In the genomic region with DNA sequence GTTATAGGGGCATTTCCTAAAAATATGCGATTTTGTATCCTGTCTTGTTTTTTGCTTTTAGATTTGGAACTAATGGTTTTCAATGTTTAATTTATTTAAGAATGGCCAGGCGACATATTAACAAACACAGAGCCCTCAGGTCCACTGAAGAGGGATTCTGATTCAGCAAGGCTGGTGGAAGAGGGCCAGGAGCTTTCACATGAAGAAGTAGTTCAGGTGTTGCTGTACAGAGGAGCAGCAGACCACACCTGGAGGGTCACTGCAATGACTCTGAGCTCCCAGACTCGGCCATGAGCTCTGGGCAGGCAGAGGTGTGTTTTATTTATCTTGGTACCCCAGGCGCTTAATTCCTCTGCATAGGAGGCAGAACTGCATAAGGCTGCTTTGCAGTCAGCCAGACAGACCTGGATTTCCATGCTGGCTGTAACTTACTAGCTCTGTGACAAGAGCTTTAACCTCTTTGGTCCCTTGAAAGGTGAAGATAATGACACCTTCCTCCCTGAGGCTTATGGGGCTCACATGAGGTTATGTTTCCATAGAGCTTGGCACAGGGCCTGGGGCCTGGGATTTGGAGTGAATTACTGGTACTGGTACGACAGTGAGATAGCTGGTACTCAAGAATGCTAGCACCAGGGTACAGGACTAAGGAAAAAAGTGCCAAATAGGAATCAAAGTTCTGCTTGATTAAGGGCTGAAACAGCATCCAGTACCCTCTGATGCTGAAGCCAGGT, we compare ENCODE assay signal across 1 cellular context.
TF ChIP-seq lines count a peak whose summit lies in the region.

No MANE protein-coding gene starts in this region.

TF ChIP-seq in GM23338, 12 proteins besides CTCF, POLR2A, EP300 and RAD21 (continued from another document):
- TF ChIP-seq, protein P1, sequence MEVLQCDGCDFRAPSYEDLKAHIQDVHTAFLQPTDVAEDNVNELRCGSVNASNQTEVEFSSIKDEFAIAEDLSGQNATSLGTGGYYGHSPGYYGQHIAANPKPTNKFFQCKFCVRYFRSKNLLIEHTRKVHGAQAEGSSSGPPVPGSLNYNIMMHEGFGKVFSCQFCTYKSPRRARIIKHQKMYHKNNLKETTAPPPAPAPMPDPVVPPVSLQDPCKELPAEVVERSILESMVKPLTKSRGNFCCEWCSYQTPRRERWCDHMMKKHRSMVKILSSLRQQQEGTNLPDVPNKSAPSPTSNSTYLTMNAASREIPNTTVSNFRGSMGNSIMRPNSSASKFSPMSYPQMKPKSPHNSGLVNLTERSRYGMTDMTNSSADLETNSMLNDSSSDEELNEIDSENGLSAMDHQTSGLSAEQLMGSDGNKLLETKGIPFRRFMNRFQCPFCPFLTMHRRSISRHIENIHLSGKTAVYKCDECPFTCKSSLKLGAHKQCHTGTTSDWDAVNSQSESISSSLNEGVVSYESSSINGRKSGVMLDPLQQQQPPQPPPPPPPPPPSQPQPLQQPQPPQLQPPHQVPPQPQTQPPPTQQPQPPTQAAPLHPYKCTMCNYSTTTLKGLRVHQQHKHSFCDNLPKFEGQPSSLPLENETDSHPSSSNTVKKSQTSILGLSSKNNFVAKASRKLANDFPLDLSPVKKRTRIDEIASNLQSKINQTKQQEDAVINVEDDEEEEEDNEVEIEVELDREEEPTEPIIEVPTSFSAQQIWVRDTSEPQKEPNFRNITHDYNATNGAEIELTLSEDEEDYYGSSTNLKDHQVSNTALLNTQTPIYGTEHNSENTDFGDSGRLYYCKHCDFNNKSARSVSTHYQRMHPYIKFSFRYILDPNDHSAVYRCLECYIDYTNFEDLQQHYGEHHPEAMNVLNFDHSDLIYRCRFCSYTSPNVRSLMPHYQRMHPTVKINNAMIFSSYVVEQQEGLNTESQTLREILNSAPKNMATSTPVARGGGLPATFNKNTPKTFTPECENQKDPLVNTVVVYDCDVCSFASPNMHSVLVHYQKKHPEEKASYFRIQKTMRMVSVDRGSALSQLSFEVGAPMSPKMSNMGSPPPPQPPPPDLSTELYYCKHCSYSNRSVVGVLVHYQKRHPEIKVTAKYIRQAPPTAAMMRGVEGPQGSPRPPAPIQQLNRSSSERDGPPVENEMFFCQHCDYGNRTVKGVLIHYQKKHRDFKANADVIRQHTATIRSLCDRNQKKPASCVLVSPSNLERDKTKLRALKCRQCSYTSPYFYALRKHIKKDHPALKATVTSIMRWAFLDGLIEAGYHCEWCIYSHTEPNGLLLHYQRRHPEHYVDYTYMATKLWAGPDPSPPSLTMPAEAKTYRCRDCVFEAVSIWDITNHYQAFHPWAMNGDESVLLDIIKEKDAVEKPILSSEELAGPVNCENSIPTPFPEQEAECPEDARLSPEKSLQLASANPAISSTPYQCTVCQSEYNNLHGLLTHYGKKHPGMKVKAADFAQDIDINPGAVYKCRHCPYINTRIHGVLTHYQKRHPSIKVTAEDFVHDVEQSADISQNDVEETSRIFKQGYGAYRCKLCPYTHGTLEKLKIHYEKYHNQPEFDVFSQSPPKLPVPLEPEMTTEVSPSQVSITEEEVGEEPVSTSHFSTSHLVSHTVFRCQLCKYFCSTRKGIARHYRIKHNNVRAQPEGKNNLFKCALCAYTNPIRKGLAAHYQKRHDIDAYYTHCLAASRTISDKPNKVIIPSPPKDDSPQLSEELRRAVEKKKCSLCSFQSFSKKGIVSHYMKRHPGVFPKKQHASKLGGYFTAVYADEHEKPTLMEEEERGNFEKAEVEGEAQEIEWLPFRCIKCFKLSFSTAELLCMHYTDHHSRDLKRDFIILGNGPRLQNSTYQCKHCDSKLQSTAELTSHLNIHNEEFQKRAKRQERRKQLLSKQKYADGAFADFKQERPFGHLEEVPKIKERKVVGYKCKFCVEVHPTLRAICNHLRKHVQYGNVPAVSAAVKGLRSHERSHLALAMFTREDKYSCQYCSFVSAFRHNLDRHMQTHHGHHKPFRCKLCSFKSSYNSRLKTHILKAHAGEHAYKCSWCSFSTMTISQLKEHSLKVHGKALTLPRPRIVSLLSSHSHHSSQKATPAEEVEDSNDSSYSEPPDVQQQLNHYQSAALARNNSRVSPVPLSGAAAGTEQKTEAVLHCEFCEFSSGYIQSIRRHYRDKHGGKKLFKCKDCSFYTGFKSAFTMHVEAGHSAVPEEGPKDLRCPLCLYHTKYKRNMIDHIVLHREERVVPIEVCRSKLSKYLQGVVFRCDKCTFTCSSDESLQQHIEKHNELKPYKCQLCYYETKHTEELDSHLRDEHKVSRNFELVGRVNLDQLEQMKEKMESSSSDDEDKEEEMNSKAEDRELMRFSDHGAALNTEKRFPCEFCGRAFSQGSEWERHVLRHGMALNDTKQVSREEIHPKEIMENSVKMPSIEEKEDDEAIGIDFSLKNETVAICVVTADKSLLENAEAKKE (CRISPR knock-in tag; IDR thresholded peaks at IDR 0.05), result no peak
- TF ChIP-seq NANOG (IDR thresholded peaks at IDR 0.05; ENCODE audit: borderline replicate concordance), result no peak
- no peak for TF ChIP-seq POLR2AphosphoS5 (IDR thresholded peaks at IDR 0.05; ENCODE audit: low read depth)
- no peak for TF ChIP-seq JUNB (IDR thresholded peaks at IDR 0.05; ENCODE audit: unreplicated experiment)
- no peak for TF ChIP-seq ZNF331 (CRISPR knock-in tag; IDR thresholded peaks at IDR 0.05; ENCODE audit: low read depth)
- TF ChIP-seq, protein P2, sequence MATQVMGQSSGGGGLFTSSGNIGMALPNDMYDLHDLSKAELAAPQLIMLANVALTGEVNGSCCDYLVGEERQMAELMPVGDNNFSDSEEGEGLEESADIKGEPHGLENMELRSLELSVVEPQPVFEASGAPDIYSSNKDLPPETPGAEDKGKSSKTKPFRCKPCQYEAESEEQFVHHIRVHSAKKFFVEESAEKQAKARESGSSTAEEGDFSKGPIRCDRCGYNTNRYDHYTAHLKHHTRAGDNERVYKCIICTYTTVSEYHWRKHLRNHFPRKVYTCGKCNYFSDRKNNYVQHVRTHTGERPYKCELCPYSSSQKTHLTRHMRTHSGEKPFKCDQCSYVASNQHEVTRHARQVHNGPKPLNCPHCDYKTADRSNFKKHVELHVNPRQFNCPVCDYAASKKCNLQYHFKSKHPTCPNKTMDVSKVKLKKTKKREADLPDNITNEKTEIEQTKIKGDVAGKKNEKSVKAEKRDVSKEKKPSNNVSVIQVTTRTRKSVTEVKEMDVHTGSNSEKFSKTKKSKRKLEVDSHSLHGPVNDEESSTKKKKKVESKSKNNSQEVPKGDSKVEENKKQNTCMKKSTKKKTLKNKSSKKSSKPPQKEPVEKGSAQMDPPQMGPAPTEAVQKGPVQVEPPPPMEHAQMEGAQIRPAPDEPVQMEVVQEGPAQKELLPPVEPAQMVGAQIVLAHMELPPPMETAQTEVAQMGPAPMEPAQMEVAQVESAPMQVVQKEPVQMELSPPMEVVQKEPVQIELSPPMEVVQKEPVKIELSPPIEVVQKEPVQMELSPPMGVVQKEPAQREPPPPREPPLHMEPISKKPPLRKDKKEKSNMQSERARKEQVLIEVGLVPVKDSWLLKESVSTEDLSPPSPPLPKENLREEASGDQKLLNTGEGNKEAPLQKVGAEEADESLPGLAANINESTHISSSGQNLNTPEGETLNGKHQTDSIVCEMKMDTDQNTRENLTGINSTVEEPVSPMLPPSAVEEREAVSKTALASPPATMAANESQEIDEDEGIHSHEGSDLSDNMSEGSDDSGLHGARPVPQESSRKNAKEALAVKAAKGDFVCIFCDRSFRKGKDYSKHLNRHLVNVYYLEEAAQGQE (IDR thresholded peaks at IDR 0.05; ENCODE audit: unreplicated experiment), result no peak
